Comparison of ENCODE assay signal across 10 cellular contexts in the genomic region with DNA sequence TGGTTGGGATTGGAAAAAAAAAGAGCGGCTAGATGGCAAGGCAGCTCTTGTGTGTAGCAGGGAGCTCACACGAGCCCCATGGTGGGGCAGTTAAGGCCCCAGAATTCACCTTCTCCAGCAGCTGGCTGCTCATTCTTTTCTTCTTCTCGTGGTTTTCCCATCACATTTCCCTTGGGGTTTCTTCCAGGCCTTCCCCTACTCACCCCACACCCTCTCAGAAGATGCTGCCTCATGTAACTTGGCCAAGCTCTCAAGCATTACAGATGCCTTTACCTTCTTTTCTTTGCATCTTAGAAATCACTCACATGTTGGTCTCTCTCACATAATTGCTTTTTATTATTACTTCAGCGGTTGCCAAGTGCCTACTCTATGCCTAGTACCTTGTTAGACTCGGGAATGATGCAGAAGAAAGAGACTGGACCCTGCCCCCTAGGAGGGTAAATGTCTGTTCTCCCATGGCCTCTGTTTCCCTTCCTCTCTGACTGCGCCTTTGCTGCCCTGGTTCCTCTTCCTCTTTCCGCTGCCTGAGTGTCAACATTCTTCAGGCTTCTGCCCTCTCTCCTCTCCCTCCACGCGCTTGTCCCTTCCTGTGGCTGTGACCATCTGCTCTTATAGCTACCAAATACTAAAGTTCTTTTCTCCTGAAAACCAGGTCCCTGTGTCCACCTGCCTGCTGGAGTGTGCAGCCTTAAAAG. TPM values are rescaled to one million over a fixed set of nuclear protein-coding genes. Genes with fewer than 3 reads are reported as not detected.
A peak's percentile ranks its signal among the peaks of the same experiment; 100 is the strongest.
DNase-seq lines count a peak whose midpoint lies in the region; ATAC-seq, FAIRE-seq and TF ChIP-seq lines count a peak whose summit lies in the region.
"Had no signal": no experiment of that assay in that cellular context is flagged by ENCODE, and none has a peak within 500 bp of the region (broad histone marks: within the 10 kb centered on the region; RNA-seq: fewer than 3 reads in every experiment).

No MANE protein-coding gene starts in this region.

- POLR2A ChIA-PET in GM12878 (lab: Charles Lee): no interaction called here

- no peaks in the 10 kb centered on the region for H3K27me3 Mint-ChIP-seq in memory B cell

- CTCF ChIA-PET in GM12878 (lab: Yijun Ruan, JAX): interaction anchor here (1.9 to 2.3 kb wide), 2 partner anchors 22 to 78 kb away, joined by 6 to 8 read pairs; no protein-coding TSS in a partner anchor

- peak in 8 of 14 donors; percentile 25 to 55 (median 35) for DNase-seq in C1 segment of cervical spinal cord (lab: John Stamatoyannopoulos, UW)
- no peak for DNase-seq in GM12878 (ENCODE audit: low read depth, low spot score)
- DNase-seq in memory B cell (ENCODE audit: low spot score in 2 of 2): no peak
- no peak for DNase-seq in HuH-7.5 (ENCODE audit: low spot score)
- DNase-seq in stimulated activated CD4-positive, alpha-beta T cell treated with anti-CD3 and anti-CD28 coated beads, Interleukin-12 subunit alpha, Interleukin-12 subunit beta, amount 100 ng/mL, for 4 hours: no peak
- DNase-seq: NCI-H1105 had no signal

- H3K4me1 ChIP-seq in Loucy (ENCODE audit: insufficient read depth, low read length, poor library complexity, severe bottlenecking) (peaks cover 34% of the 10 kb centered on the region), GM12878 (ENCODE audit: control insufficient read depth, insufficient read depth, low read length) (peaks cover 41% of the 10 kb centered on the region)

- H3K36me3 Mint-ChIP-seq in memory B cell: peaks cover 16% of the 10 kb centered on the region

- H3K9ac ChIP-seq in Loucy (ENCODE audit: low read depth, low read length, poor library complexity, severe bottlenecking) (peak overlapping the region; percentile 42), GM12878 (ENCODE audit: control insufficient read depth, insufficient read depth, low read length) (peak overlapping the region; percentile 9; the same call in 1 of the 2 replicates)

- no peak for TF ChIP-seq POLR2A in GM12878 (IDR thresholded peaks at IDR 0.05; ENCODE audit: low read depth, low read length)

- H3K4me2 ChIP-seq in Loucy (ENCODE audit: low read depth, low read length, poor library complexity, severe bottlenecking) (peak overlapping the region; percentile 70), GM12878 (ENCODE audit: control insufficient read depth, insufficient read depth) (peak overlapping the region; percentile 73)

- peak overlapping the region; percentile 48 for H3K4me3 ChIP-seq in Loucy (ENCODE audit: low read length, poor library complexity, severe bottlenecking)
- peak overlapping the region; percentile 37; the same call in 1 of the 2 replicates for H3K4me3 ChIP-seq in GM12878
- H3K4me3 ChIP-seq: dorsolateral prefrontal cortex had no signal

- no peaks in the 10 kb centered on the region for H3K36me3 ChIP-seq in Loucy (ENCODE audit: insufficient read depth, low read length)
- H3K36me3 ChIP-seq in GM12878 (ENCODE audit: control insufficient read depth in 2 of 2, insufficient read depth in 2 of 2, low read length in 1 of 2): no peaks in the 10 kb centered on the region; a peak in 1 of 4 replicates

- TF ChIP-seq RAD21 in GM12878 (IDR thresholded peaks at IDR 0.05; ENCODE audit: insufficient read depth, low read depth, low read length): no peak

- no peaks in the 10 kb centered on the region for H3K9me3 ChIP-seq in Loucy (ENCODE audit: insufficient read depth, low read depth, low read length)
- no peaks in the 10 kb centered on the region for H3K9me3 ChIP-seq in GM12878 (replicated peaks; ENCODE audit: control insufficient read depth, insufficient read depth, low read length)

- SMC1A ChIA-PET in GM12878 (lab: Charles Lee; ENCODE audit: uncharacterized antibody, unreplicated experiment): interaction anchor here (0.6 to 1.6 kb wide), 3 partner anchors 27 to 662 kb away, joined by 3 to 4 read pairs (median 3); no protein-coding TSS in a partner anchor

- intact Hi-C loops in GM12878 (cut with micrococcal nuclease; ENCODE audit: unreplicated experiment): no loop called here

- peak; percentile 37 for ATAC-seq in GM12878
- ATAC-seq in memory B cell (ENCODE audit: low read depth): peak; percentile 54
- ATAC-seq in GM18511 (IDR thresholded peaks at IDR 0.05; ENCODE audit: unreplicated experiment): no peak
- ATAC-seq in GM18858 (IDR thresholded peaks at IDR 0.05; ENCODE audit: unreplicated experiment): no peak

- H3K27ac Mint-ChIP-seq in memory B cell: peak overlapping the region; percentile 21

- H3K79me2 ChIP-seq in Loucy (ENCODE audit: insufficient read depth, low read length): no peaks in the 10 kb centered on the region
- H3K79me2 ChIP-seq in GM12878 (ENCODE audit: control insufficient read depth, insufficient read depth, low read length): peaks cover 11% of the 10 kb centered on the region

- TF ChIP-seq CTCF in Loucy (conservative IDR thresholded peaks at IDR 0.05; ENCODE audit: low read length) (no peak), GM12878 (IDR thresholded peaks at IDR 0.05 in 2 of 3, conservative IDR thresholded peaks at IDR 0.05 in 1 of 3; ENCODE audit: control insufficient read depth in 2 of 3, extremely low read depth in 1 of 3, insufficient read depth in 1 of 3, low read depth in 3 of 3, low read length in 3 of 3) (no peak)

- RAD21 ChIA-PET in GM12878 (lab: Charles Lee; ENCODE audit: unreplicated experiment): interaction anchor here (1.4 kb wide), 1 partner anchor 23 kb away, joined by 3 read pairs; no protein-coding TSS in a partner anchor

- peak overlapping the region; percentile 84 for H3K27ac ChIP-seq in GM12878 (ENCODE audit: control insufficient read depth, insufficient read depth)

- H3K27me3 ChIP-seq in Loucy (ENCODE audit: insufficient read depth, low read length, poor library complexity, severe bottlenecking) (no peaks in the 10 kb centered on the region), GM12878 (replicated peaks in 1 of 2; ENCODE audit: control insufficient read depth in 2 of 2, insufficient read depth in 2 of 2, low read length in 1 of 2) (no peaks in the 10 kb centered on the region)
- H3K27me3 ChIP-seq: dorsolateral prefrontal cortex had no signal

- 37% methylated on average over 9 of the region's 9 CpGs for WGBS in GM12878 (ENCODE audit: insufficient coverage, insufficient replicate concordance, low lambda C conversion rate, missing lambda C conversion rate)

- H3K4me3 Mint-ChIP-seq in memory B cell: peak overlapping the region; percentile 57

- H2AFZ ChIP-seq in Loucy (ENCODE audit: low read length) (no peak overlapping the region), GM12878 (ENCODE audit: control insufficient read depth, low read depth, low read length) (peak overlapping the region; percentile 52)

- BruUV-seq in GM12878 (replicated peaks; lab: Mats Ljungman, UMichigan): no TSS peak

- no peaks in the 10 kb centered on the region for H4K20me1 ChIP-seq in Loucy (ENCODE audit: insufficient read depth, low read length, poor library complexity, severe bottlenecking)
- H4K20me1 ChIP-seq in GM12878 (ENCODE audit: control insufficient read depth, insufficient read depth): no peaks in the 10 kb centered on the region

- in situ Hi-C loops in GM12878 (cut with MboI): no loop called here

- H3K9me2 ChIP-seq in Loucy (replicated peaks; ENCODE audit: low read depth, low read length): no peaks in the 10 kb centered on the region

- peaks cover 39% of the 10 kb centered on the region for H3K4me1 Mint-ChIP-seq in memory B cell

- TF ChIP-seq EP300 in GM12878 (IDR thresholded peaks at IDR 0.05; ENCODE audit: borderline replicate concordance in 1 of 2, control insufficient read depth in 1 of 2, low read depth in 2 of 2, low read length in 2 of 2): no peak

- FAIRE-seq in GM12878 (lab: Jason Lieb, UNC): no peak

- H3F3A ChIP-seq in Loucy (ENCODE audit: low read depth): no peaks in the 10 kb centered on the region

- H3K9me3 Mint-ChIP-seq in memory B cell: peaks cover 3% of the 10 kb centered on the region

TF ChIP-seq in GM12878, 131 proteins besides CTCF, POLR2A, EP300 and RAD21 (continues in another document):
- TF ChIP-seq SKIL (IDR thresholded peaks at IDR 0.05; ENCODE audit: low read depth, poor library complexity, severe bottlenecking): no peak
- no peak for TF ChIP-seq ZNF274 (IDR thresholded peaks at IDR 0.05; ENCODE audit: insufficient read depth, insufficient read length)

RNA-seq across cellular contexts. Expression of gene PPARD, which starts 28.6 kb away (rescaled TPM):
- total RNA-seq in GM12878 (2013; cell fraction: nucleolus; rRNA removed): 6.0 and 6.6 TPM in 2 replicates
- total RNA-seq in GM12878 (2014; rRNA removed): 4.5 and 4.9 TPM in 2 replicates
- total RNA-seq in GM12878 (2014; rRNA removed; fragmentation: Illumina TruSeq; extraction: Trizol): 2.8 and 3.2 TPM in 2 replicates
- 12.2 and 12.3 TPM in 2 replicates for total RNA-seq in GM12878 (2021)
- polyA plus RNA-seq in GM12878 (2011; ENCODE audit: low read depth): 3.6 TPM
- polyA plus RNA-seq in GM12878 (2011; rRNA removed): 3.3 and 5.7 TPM in 2 replicates
- 7.8 and 10.6 TPM in 2 replicates for polyA plus RNA-seq in GM12878 (2011; cell fraction: cytosol; rRNA removed)
- polyA plus RNA-seq in GM12878 (2011; cell fraction: nucleus; rRNA removed): 15.9 and 17.3 TPM in 2 replicates
- polyA plus RNA-seq in GM12878 (2012): 6.9 and 8.9 TPM in 2 replicates
- 3.1 and 7.9 TPM in 2 replicates for polyA plus RNA-seq in GM12878 (2014; fragmentation: Illumina TruSeq; extraction: Trizol)
- polyA plus RNA-seq in GM12878 (2014; fragmentation: Nextera tagmentation; extraction: Ambion mirVana): under 1 TPM; 0.05 to 0.38 TPM
- polyA plus RNA-seq in GM12878 (2014; rRNA removed): 12.6 and 14.5 TPM in 2 replicates
- polyA plus RNA-seq in GM12878 (2016; fragmentation: Nextera tagmentation; extraction: Ambion mirVana): 1 to 10 TPM; 7.7 to 8.6 TPM
- 4.5 and 7.5 TPM in 2 replicates for polyA minus RNA-seq in GM12878 (2011; rRNA and poly(A)+ RNA removed)
- 3.2 and 3.7 TPM in 2 replicates for polyA minus RNA-seq in GM12878 (2011; cell fraction: cytosol; rRNA and poly(A)+ RNA removed)
- 2.3 and 3.5 TPM in 2 replicates for polyA minus RNA-seq in GM12878 (2011; cell fraction: nucleus; rRNA and poly(A)+ RNA removed)

Comparison
In these comparisons a context has a peak if more than half of its experiments do, and no peak if none do; other contexts are left out.
1. DNase-seq: peak in C1 segment of cervical spinal cord (8 of 14); none in GM12878 (single experiment), memory B cell (0 of 2), HuH-7.5 (single experiment) and stimulated activated CD4-positive, alpha-beta T cell treated with anti-CD3 and anti-CD28 coated beads, Interleukin-12 subunit alpha, Interleukin-12 subunit beta, amount 100 ng/mL, for 4 hours (single experiment).
2. ATAC-seq: peak in GM12878 (single experiment) and memory B cell (single experiment); none in GM18511 (single experiment) and GM18858 (single experiment).